1 cellular context compared by ENCODE assay signal in genomic region chr14:91869556-91869955, GRCh38.
TF ChIP-seq lines count a peak whose summit lies in the region.

No MANE protein-coding gene starts in this region.

TF ChIP-seq in GM23338, 12 proteins besides CTCF, POLR2A, EP300 and RAD21 (continued from another document):
- TF ChIP-seq, protein P1, sequence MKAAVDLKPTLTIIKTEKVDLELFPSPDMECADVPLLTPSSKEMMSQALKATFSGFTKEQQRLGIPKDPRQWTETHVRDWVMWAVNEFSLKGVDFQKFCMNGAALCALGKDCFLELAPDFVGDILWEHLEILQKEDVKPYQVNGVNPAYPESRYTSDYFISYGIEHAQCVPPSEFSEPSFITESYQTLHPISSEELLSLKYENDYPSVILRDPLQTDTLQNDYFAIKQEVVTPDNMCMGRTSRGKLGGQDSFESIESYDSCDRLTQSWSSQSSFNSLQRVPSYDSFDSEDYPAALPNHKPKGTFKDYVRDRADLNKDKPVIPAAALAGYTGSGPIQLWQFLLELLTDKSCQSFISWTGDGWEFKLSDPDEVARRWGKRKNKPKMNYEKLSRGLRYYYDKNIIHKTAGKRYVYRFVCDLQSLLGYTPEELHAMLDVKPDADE (IDR thresholded peaks at IDR 0.05) = no peak
- TF ChIP-seq EZH2 (IDR thresholded peaks at IDR 0.05; ENCODE audit: low read depth, unreplicated experiment) = no peak
- TF ChIP-seq JUNB (IDR thresholded peaks at IDR 0.05; ENCODE audit: unreplicated experiment) = no peak
